Comparison of ENCODE assay signal across 16 cellular contexts in the genomic region with DNA sequence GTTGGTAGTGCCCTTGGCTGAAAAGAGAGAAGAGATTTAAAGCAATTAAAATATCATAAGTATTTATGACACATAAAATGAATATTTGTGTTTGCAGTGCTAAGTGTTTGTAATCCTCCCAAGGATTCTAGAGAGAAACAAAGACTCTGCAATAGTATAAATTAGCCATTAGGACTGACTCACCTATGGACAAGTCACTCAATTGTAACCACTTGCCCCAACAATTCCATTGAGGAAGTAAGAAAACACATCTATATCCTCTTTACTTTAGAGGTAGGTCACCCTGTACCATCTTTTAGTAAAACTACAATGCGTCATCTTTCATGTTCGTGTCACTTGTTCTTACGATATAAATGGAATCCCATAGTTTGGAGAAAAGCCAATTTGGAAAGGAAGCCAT.
"Had no signal": no experiment of that assay in that cellular context is flagged by ENCODE, and none has a peak within 500 bp of the region (broad histone marks: within the 10 kb centered on the region; RNA-seq: fewer than 3 reads in every experiment).

No MANE protein-coding gene starts in this region.

- H3K4me3 Mint-ChIP-seq: activated CD4-positive, alpha-beta T cell treated with anti-CD3 and anti-CD28 coated beads, Interleukin-2, amount 10 ng/mL, durations not matched to agents 24 days and 14 days; activated naive CD4-positive, alpha-beta T cell treated with anti-CD3 and anti-CD28 coated beads, Interleukin-2, amount 10 ng/mL, durations not matched to agents 7 days and 5 days; activated T-helper 17 cell treated with anti-CD3 and anti-CD28 coated beads, Interleukin-2, amount 50 U/mL, for 72 hours; immature natural killer cell; naive thymus-derived CD4-positive, alpha-beta T cell; T-helper 1 cell treated with Interleukin-12 subunit alpha and Interleukin-12 subunit beta and Interleukin-4 antibody, amounts not matched to agents 30 μg/mL and 1 μg/mL, for 36 hours; WTC11 had no signal

- H3K27me3 ChIP-seq: suprapubic skin, upper lobe of right lung had no signal

- H3K27ac ChIP-seq: coronary artery, suprapubic skin, upper lobe of right lung had no signal

- H3K4me1 ChIP-seq: suprapubic skin, upper lobe of right lung had no signal

- H3K36me3 Mint-ChIP-seq: activated naive CD4-positive, alpha-beta T cell treated with anti-CD3 and anti-CD28 coated beads, Interleukin-2, amount 10 ng/mL, durations not matched to agents 7 days and 5 days; immature natural killer cell; naive thymus-derived CD4-positive, alpha-beta T cell; WTC11 had no signal

- H3K27ac Mint-ChIP-seq: activated CD4-positive, alpha-beta T cell treated with anti-CD3 and anti-CD28 coated beads, Interleukin-2, amount 10 ng/mL, durations not matched to agents 24 days and 14 days; activated naive CD4-positive, alpha-beta T cell treated with anti-CD3 and anti-CD28 coated beads, Interleukin-2, amount 10 ng/mL, durations not matched to agents 7 days and 5 days; activated T-helper 17 cell treated with anti-CD3 and anti-CD28 coated beads, Interleukin-2, amount 50 U/mL, for 72 hours; immature natural killer cell; naive thymus-derived CD4-positive, alpha-beta T cell; progenitor cell of endocrine pancreas; T-helper 1 cell treated with Interleukin-12 subunit alpha and Interleukin-12 subunit beta and Interleukin-4 antibody, amounts not matched to agents 30 μg/mL and 1 μg/mL, for 36 hours; WTC11 had no signal

- ATAC-seq: activated T-helper 17 cell treated with anti-CD3 and anti-CD28 coated beads, Interleukin-2, amount 50 U/mL, for 72 hours; naive thymus-derived CD4-positive, alpha-beta T cell; sciatic nerve; upper lobe of right lung; WTC11 had no signal

- H3K9me3 ChIP-seq: suprapubic skin, upper lobe of right lung had no signal

- H3K4me1 Mint-ChIP-seq: activated CD4-positive, alpha-beta T cell treated with anti-CD3 and anti-CD28 coated beads, Interleukin-2, amount 10 ng/mL, durations not matched to agents 24 days and 14 days; activated naive CD4-positive, alpha-beta T cell treated with anti-CD3 and anti-CD28 coated beads, Interleukin-2, amount 10 ng/mL, durations not matched to agents 7 days and 5 days; activated T-helper 17 cell treated with anti-CD3 and anti-CD28 coated beads, Interleukin-2, amount 50 U/mL, for 72 hours; immature natural killer cell; naive thymus-derived CD4-positive, alpha-beta T cell; WTC11 had no signal

- DNase-seq: activated CD4-positive, alpha-beta T cell treated with anti-CD3 and anti-CD28 coated beads, Interleukin-2, amount 10 ng/mL, durations not matched to agents 24 days and 14 days; activated naive CD4-positive, alpha-beta T cell treated with anti-CD3 and anti-CD28 coated beads, Interleukin-2, amount 10 ng/mL, durations not matched to agents 7 days and 5 days; central memory CD4-positive, alpha-beta T cell; effector CD4-positive, alpha-beta T cell; immature natural killer cell; naive thymus-derived CD4-positive, alpha-beta T cell; nucleus accumbens; stimulated activated naive CD4-positive, alpha-beta T cell treated with Interleukin-2 at 50 U/mL for 16 hours; upper lobe of right lung had no signal

- H3K9me3 Mint-ChIP-seq: activated naive CD4-positive, alpha-beta T cell treated with anti-CD3 and anti-CD28 coated beads, Interleukin-2, amount 10 ng/mL, durations not matched to agents 7 days and 5 days; activated T-helper 17 cell treated with anti-CD3 and anti-CD28 coated beads, Interleukin-2, amount 50 U/mL, for 72 hours; immature natural killer cell; T-helper 1 cell treated with Interleukin-12 subunit alpha and Interleukin-12 subunit beta and Interleukin-4 antibody, amounts not matched to agents 30 μg/mL and 1 μg/mL, for 36 hours had no signal

- H3K4me3 ChIP-seq: coronary artery, suprapubic skin, upper lobe of right lung had no signal

- H3K36me3 ChIP-seq: suprapubic skin, upper lobe of right lung had no signal

- H3K27me3 Mint-ChIP-seq: activated CD4-positive, alpha-beta T cell treated with anti-CD3 and anti-CD28 coated beads, Interleukin-2, amount 10 ng/mL, durations not matched to agents 24 days and 14 days; activated naive CD4-positive, alpha-beta T cell treated with anti-CD3 and anti-CD28 coated beads, Interleukin-2, amount 10 ng/mL, durations not matched to agents 7 days and 5 days; progenitor cell of endocrine pancreas had no signal
